20 cellular contexts compared by ENCODE assay signal in genomic region chr15:75929799-75930565, GRCh38. TPM values are rescaled to one million over a fixed set of nuclear protein-coding genes. Genes with fewer than 3 reads are reported as not detected.
DNase-seq lines count a peak whose midpoint lies in the region; ATAC-seq and TF ChIP-seq lines count a peak whose summit lies in the region.
"Had no signal": no experiment of that assay in that cellular context is flagged by ENCODE, and none has a peak within 500 bp of the region (broad histone marks: within the 10 kb centered on the region; RNA-seq: fewer than 3 reads in every experiment).

No MANE protein-coding gene starts in this region.

- DNase-seq in NOMO-1 treated with DMSO at 0.1 percent for 48 hours (lab: John Stamatoyannopoulos, UW; ENCODE audit: unreplicated experiment) (peak; percentile 33), NOMO-1 treated with dmso at 0.1 percent for 144 hours (lab: John Stamatoyannopoulos, UW; ENCODE audit: unreplicated experiment) (no peak), RPMI8226 (peak; percentile 69), epithelial cell of esophagus (ENCODE audit: low read depth) (peak; percentile 39), SK-N-DZ (ENCODE audit: low spot score) (no peak), activated gamma-delta T cell (lab: John Stamatoyannopoulos, UW) (no peak)
- DNase-seq in Jurkat, Clone E6-1 (ENCODE audit: low read depth, low spot score): peak; percentile 17
- DNase-seq: ACHN; activated CD4-positive, alpha-beta T cell treated with anti-CD3 and anti-CD28 coated beads, Interleukin-2, amount 50 U/mL, for 1 hour; effector memory CD4-positive, alpha-beta T cell; HFFc6; islet precursor cell; mammary epithelial cell; naive thymus-derived CD4-positive, alpha-beta T cell; NCI-H187 treated with DMSO at 0.1 percent for 48 hours; NCI-H82; posterior cingulate gyrus; stimulated activated CD4-positive, alpha-beta T cell treated with anti-CD3 and anti-CD28 coated beads, Interleukin-2, amount 100 ng/mL, for 24 hours had no signal

- TF ChIP-seq POLR2A in GM18505 (IDR thresholded peaks at IDR 0.05; ENCODE audit: borderline replicate concordance, extremely low read depth, insufficient read depth, insufficient read length): no peak

- TF ChIP-seq CTCF in epithelial cell of esophagus (IDR thresholded peaks at IDR 0.05; ENCODE audit: insufficient read depth, low read depth, low read length, missing control alignments): no peak

- no peak for ATAC-seq in GM18505 (IDR thresholded peaks at IDR 0.05; ENCODE audit: unreplicated experiment)
- ATAC-seq: naive thymus-derived CD4-positive, alpha-beta T cell had no signal

- H3K4me3 ChIP-seq in Jurkat, Clone E6-1 (ENCODE audit: low read length): no peak overlapping the region
- no peak overlapping the region for H3K4me3 ChIP-seq in epithelial cell of esophagus (ENCODE audit: low read length)
- H3K4me3 ChIP-seq: adrenal gland had no signal

RNA-seq across cellular contexts. Expression of gene FBXO22, which starts 26.3 kb away (rescaled TPM):
- polyA plus RNA-seq in Jurkat, Clone E6-1 (2012; ENCODE audit: insufficient read depth, insufficient read length): 81.6 TPM
- 60.7 and 63.4 TPM in 2 replicates for polyA plus RNA-seq in SK-N-DZ (2014; cell fraction: cytosol; rRNA removed)
- 58.1 and 77.1 TPM in 2 replicates for polyA plus RNA-seq in SK-N-DZ (2014; cell fraction: nucleus; rRNA removed)

Comparison
In these comparisons a context has a peak if more than half of its experiments do, and no peak if none do; other contexts are left out.
1. DNase-seq: peak in NOMO-1 treated with DMSO at 0.1 percent for 48 hours (single experiment), Jurkat, Clone E6-1 (single experiment), RPMI8226 (single experiment) and epithelial cell of esophagus (single experiment); none in NOMO-1 treated with dmso at 0.1 percent for 144 hours (single experiment), SK-N-DZ (single experiment) and activated gamma-delta T cell (single experiment).